In the genomic region with DNA sequence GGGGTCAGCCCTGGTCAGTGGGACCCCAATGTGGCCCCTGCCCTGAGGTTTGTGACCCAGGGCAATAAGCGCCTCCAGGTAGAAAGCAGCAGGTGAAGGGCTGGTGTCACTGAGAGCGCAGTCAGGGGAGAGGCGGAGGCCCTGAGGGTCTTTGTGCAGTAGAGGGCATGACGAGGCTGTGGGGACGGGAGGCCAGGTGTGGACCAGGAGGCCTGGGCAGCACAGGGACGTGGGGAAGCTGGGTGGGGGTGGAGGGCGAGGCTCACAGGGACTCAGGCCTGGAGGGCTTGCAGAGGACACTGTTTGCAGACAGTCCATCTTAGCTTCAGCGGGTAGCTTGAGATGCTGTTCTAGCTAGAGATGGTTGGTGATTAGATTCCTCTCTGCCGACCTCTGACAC, we compare ENCODE assay signal across 19 cellular contexts.
"Had no signal": no experiment of that assay in that cellular context is flagged by ENCODE, and none has a peak within 500 bp of the region (broad histone marks: within the 10 kb centered on the region; RNA-seq: fewer than 3 reads in every experiment).

No MANE protein-coding gene starts in this region.

- H3K9me3 ChIP-seq: MG63 had no signal

- H3K27me3 ChIP-seq: MG63 had no signal

- H3K4me3 ChIP-seq: MG63 had no signal

- DNase-seq: IMR-90, KG1, MG63, NCI-H1092 treated with DMSO at 0.1 percent for 48 hours, NCI-H1436, NCI-H1694 treated with DMSO at 0.1 percent for 48 hours, NCI-H1930, NCI-H2081 treated with DMSO at 0.1 percent for 48 hours, NCI-H2171, NCI-H226, NCI-H446, NCI-H510A, NCI-H524 treated with DMSO at 0.1 percent for 48 hours, NCI-H69, NCI-H774, RPMI8226, SHP77, SW 1271 had no signal

- ATAC-seq: HepG2 had no signal
